In genomic region chr7:108568801-108569380, GRCh38 we compare ENCODE assay signal across 8 cellular contexts. TPM values are rescaled to one million over a fixed set of nuclear protein-coding genes. Genes with fewer than 3 reads are reported as not detected.
A peak's percentile ranks its signal among the peaks of the same experiment; 100 is the strongest.
DNase-seq lines count a peak whose midpoint lies in the region; ATAC-seq lines count a peak whose summit lies in the region.

No MANE protein-coding gene starts in this region.

- peak overlapping the region; percentile 98 for H3K4me3 Mint-ChIP-seq in activated T-cell treated with anti-CD3 and anti-CD28 coated beads, Interleukin-2, amount 50 U/mL, for 24 hours
- peak overlapping the region; percentile 96 for H3K4me3 Mint-ChIP-seq in activated CD8-positive, alpha-beta T cell treated with anti-CD3 and anti-CD28 coated beads, Interleukin-2, amount 10 ng/mL, durations not matched to agents 7 days and 5 days

- H3K9me3 ChIP-seq in iPS-18c (ENCODE audit: control insufficient read depth, insufficient read depth, low read length), result no peaks in the 10 kb centered on the region

- peak overlapping the region; percentile 54 for H3K4me3 ChIP-seq in iPS-18c (ENCODE audit: insufficient read depth, low read depth, low read length)

- peaks cover 83% of the 10 kb centered on the region for H3K36me3 Mint-ChIP-seq in activated T-cell treated with anti-CD3 and anti-CD28 coated beads, Interleukin-2, amount 50 U/mL, for 24 hours (ENCODE audit: low read depth)
- peaks cover 55% of the 10 kb centered on the region for H3K36me3 Mint-ChIP-seq in activated CD8-positive, alpha-beta T cell treated with anti-CD3 and anti-CD28 coated beads, Interleukin-2, amount 10 ng/mL, durations not matched to agents 7 days and 5 days (ENCODE audit: low read depth)

- POLR2A ChIA-PET in activated CD8-positive, alpha-beta T cell treated with anti-CD3 and anti-CD28 coated beads, Interleukin-2, amount 10 ng/mL, durations not matched to agents 7 days and 5 days (lab: Charles Lee), result interaction anchor here (1.0 to 4.3 kb wide), 4 partner anchors 16 to 46 kb away, joined by 3 to 55 read pairs (median 4); partner anchors contain the start of gene PNPLA8

- no peaks in the 10 kb centered on the region for H3K27me3 Mint-ChIP-seq in activated T-cell treated with anti-CD3 and anti-CD28 coated beads, Interleukin-2, amount 50 U/mL, for 24 hours
- H3K27me3 Mint-ChIP-seq in activated CD8-positive, alpha-beta T cell treated with anti-CD3 and anti-CD28 coated beads, Interleukin-2, amount 10 ng/mL, durations not matched to agents 7 days and 5 days (ENCODE audit: low read depth), result no peaks in the 10 kb centered on the region

- peaks cover 49% of the 10 kb centered on the region for H3K4me1 Mint-ChIP-seq in activated T-cell treated with anti-CD3 and anti-CD28 coated beads, Interleukin-2, amount 50 U/mL, for 24 hours (ENCODE audit: low read depth)
- peaks cover 35% of the 10 kb centered on the region for H3K4me1 Mint-ChIP-seq in activated CD8-positive, alpha-beta T cell treated with anti-CD3 and anti-CD28 coated beads, Interleukin-2, amount 10 ng/mL, durations not matched to agents 7 days and 5 days (ENCODE audit: low read depth)

- H3K27ac Mint-ChIP-seq in activated T-cell treated with anti-CD3 and anti-CD28 coated beads, Interleukin-2, amount 50 U/mL, for 24 hours, result peak overlapping the region; percentile 100
- H3K27ac Mint-ChIP-seq in activated CD8-positive, alpha-beta T cell treated with anti-CD3 and anti-CD28 coated beads, Interleukin-2, amount 10 ng/mL, durations not matched to agents 7 days and 5 days, result peak overlapping the region; percentile 100

- ATAC-seq in activated CD8-positive, alpha-beta T cell treated with anti-CD3 and anti-CD28 coated beads, Interleukin-2, amount 10 ng/mL, durations not matched to agents 7 days and 5 days, result no peak
- ATAC-seq in GM21529 (IDR thresholded peaks at IDR 0.05; ENCODE audit: unreplicated experiment), result no peak

- CTCF ChIA-PET in activated CD8-positive, alpha-beta T cell treated with anti-CD3 and anti-CD28 coated beads, Interleukin-2, amount 10 ng/mL, durations not matched to agents 7 days and 5 days (lab: Charles Lee), result interaction anchor here (1.3 kb wide), 1 partner anchor 72 kb away, joined by 3 read pairs; no protein-coding TSS in a partner anchor

- no peak for DNase-seq in activated T-cell treated with anti-CD3 and anti-CD28 coated beads, Interleukin-2, amount 50 U/mL, for 24 hours
- no peak for DNase-seq in activated T-cell treated with anti-CD3 and anti-CD28 coated beads, Interleukin-2, amount 50 U/mL, for 1 hour
- peak; percentile 75 for DNase-seq in activated CD8-positive, alpha-beta T cell treated with anti-CD3 and anti-CD28 coated beads, Interleukin-2, amount 10 ng/mL, durations not matched to agents 7 days and 5 days
- DNase-seq in superior temporal gyrus (ENCODE audit: extremely low spot score) (peak; percentile 29), NCI-H82 (lab: John Stamatoyannopoulos, UW) (no peak), HuH-7.5 (ENCODE audit: low spot score) (no peak)

- peaks cover 2% of the 10 kb centered on the region for H3K9me3 Mint-ChIP-seq in activated T-cell treated with anti-CD3 and anti-CD28 coated beads, Interleukin-2, amount 50 U/mL, for 24 hours
- peaks cover 3% of the 10 kb centered on the region for H3K9me3 Mint-ChIP-seq in activated CD8-positive, alpha-beta T cell treated with anti-CD3 and anti-CD28 coated beads, Interleukin-2, amount 10 ng/mL, durations not matched to agents 7 days and 5 days (ENCODE audit: insufficient read depth)

RNA-seq across cellular contexts. Expression of gene THAP5, which starts 0.6 kb away (rescaled TPM):
- total RNA-seq in activated CD8-positive, alpha-beta T cell treated with anti-CD3 and anti-CD28 coated beads, Interleukin-2, amount 10 ng/mL, durations not matched to agents 7 days and 5 days, result 10 to 100 TPM; 26.7 to 29.4 TPM

RNA-seq across cellular contexts. Expression of gene DNAJB9, which starts 0.8 kb away (rescaled TPM):
- 1 to 10 TPM; 9.4 to 9.6 TPM for total RNA-seq in activated CD8-positive, alpha-beta T cell treated with anti-CD3 and anti-CD28 coated beads, Interleukin-2, amount 10 ng/mL, durations not matched to agents 7 days and 5 days

RNA-seq across cellular contexts. Expression of gene PNPLA8, which starts 43.0 kb away (rescaled TPM):
- 10 to 100 TPM; 13.0 to 13.6 TPM for total RNA-seq in activated CD8-positive, alpha-beta T cell treated with anti-CD3 and anti-CD28 coated beads, Interleukin-2, amount 10 ng/mL, durations not matched to agents 7 days and 5 days

Comparison
In these comparisons a context has a peak if more than half of its experiments do, and no peak if none do; other contexts are left out.
1. DNase-seq: peak in activated CD8-positive, alpha-beta T cell treated with anti-CD3 and anti-CD28 coated beads, Interleukin-2, amount 10 ng/mL, durations not matched to agents 7 days and 5 days (single experiment) and superior temporal gyrus (single experiment); none in activated T-cell treated with anti-CD3 and anti-CD28 coated beads, Interleukin-2, amount 50 U/mL, for 24 hours (single experiment), activated T-cell treated with anti-CD3 and anti-CD28 coated beads, Interleukin-2, amount 50 U/mL, for 1 hour (single experiment), NCI-H82 (single experiment) and HuH-7.5 (single experiment).